ENCODE assay signal across 1 cellular context in the genomic region with DNA sequence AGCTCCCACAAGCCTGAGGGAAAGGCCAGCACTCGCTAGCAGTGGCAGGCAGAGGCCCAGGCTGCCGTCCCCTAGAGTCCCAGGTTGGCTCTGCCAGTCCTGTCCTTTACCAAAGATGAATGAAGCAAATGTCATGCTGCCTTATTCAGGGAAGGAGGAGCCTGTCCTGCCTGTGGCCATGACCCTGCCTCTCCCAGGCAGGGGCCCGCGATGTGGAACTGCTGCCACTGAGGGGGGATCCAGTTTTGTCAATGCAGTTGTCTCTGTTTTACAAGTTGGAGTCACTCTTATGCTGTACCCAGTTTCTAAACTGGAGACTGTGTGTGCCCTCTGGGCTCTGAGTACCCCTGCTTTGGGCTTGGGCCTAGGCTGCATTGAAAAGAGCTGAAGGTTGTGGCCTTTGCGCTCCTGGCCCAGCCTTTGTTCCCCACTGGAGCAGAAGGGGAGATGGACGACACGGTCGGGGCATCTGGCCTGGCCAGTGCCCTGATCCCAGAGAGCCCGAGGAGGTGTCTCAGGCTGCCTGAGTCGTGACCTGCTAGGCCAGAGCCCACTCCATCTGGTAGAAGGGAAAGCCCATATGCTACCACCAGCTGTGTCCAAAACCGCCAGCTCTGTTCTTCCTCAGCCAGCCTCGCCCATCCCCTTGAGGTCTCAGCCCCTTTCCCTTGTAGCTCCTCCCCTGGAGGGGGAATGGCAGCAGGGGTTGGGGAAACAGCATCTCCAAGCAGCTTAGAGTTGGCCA.
A peak's percentile ranks its signal among the peaks of the same experiment; 100 is the strongest.
TF ChIP-seq lines count a peak whose summit lies in the region.

No MANE protein-coding gene starts in this region.

TF ChIP-seq in HepG2, 621 proteins besides CTCF, POLR2A, EP300 and RAD21:
- TF ChIP-seq, protein P1, sequence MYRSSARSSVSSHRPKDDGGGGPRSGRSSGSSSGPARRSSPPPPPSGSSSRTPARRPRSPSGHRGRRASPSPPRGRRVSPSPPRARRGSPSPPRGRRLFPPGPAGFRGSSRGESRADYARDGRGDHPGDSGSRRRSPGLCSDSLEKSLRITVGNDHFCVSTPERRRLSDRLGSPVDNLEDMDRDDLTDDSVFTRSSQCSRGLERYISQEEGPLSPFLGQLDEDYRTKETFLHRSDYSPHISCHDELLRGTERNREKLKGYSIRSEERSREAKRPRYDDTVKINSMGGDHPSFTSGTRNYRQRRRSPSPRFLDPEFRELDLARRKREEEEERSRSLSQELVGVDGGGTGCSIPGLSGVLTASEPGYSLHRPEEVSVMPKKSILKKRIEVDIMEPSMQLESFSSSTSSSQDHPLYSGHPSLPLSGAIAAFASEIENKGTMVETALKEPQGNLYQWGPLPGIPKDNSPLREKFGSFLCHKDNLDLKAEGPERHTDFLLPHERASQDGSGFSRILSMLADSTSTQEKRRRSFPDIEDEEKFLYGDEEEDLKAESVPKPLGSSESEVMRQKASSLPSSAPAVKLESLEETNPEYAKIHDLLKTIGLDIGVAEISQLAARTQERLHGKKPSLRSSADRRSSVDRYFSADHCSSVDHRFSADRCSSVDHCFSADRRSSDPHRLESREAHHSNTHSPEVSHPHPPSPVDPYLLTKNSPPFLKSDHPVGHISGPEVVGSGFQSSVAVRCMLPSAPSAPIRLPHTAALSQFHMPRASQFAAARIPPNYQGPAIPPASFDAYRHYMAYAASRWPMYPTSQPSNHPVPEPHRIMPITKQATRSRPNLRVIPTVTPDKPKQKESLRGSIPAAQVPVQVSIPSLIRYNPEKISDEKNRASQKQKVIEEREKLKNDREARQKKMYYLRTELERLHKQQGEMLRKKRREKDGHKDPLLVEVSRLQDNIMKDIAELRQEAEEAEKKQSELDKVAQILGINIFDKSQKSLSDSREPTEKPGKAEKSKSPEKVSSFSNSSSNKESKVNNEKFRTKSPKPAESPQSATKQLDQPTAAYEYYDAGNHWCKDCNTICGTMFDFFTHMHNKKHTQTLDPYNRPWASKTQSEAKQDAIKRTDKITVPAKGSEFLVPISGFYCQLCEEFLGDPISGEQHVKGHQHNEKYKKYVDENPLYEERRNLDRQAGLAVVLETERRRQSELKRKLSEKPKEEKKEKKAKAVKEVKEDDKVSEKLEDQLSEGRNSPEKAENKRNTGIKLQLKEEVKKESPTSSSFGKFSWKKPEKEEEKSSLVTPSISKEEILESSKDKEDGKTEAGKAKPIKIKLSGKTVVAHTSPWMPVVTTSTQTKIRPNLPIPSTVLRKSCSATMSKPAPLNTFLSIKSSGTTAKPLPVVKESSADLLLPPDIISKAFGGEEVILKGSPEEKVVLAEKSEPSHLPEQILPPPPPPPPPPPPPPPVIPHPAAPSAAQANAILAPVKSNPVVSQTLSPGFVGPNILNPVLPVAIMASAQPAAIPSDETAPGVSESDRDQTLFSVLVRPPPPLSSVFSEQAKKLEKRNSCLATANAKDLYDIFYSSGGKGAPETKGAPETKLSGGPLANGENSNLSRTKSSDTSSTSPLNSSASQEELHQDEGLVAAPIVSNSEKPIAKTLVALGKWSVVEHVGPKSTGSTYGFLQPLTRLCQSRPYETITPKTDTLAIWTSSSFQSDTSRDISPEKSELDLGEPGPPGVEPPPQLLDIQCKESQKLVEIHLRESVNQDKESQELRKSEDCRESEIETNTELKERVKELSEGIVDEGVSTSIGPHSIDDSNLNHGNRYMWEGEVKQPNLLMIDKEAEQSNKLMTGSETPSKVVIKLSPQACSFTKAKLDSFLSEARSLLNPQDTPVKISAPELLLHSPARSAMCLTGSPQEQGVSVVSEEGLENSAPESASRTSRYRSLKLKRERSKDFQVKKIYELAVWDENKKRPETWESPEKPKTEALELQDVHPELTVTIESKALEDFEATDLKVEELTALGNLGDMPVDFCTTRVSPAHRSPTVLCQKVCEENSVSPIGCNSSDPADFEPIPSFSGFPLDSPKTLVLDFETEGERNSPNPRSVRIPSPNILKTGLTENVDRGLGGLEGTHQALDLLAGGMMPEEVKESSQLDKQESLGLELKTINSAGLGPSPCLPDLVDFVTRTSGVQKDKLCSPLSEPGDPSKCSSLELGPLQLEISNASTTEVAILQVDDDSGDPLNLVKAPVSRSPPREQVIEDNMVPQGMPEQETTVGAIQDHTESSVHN (CRISPR knock-in tag; IDR thresholded peaks at IDR 0.05) = no peak
- TF ChIP-seq, protein P2, sequence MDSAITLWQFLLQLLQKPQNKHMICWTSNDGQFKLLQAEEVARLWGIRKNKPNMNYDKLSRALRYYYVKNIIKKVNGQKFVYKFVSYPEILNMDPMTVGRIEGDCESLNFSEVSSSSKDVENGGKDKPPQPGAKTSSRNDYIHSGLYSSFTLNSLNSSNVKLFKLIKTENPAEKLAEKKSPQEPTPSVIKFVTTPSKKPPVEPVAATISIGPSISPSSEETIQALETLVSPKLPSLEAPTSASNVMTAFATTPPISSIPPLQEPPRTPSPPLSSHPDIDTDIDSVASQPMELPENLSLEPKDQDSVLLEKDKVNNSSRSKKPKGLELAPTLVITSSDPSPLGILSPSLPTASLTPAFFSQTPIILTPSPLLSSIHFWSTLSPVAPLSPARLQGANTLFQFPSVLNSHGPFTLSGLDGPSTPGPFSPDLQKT (CRISPR knock-in tag; IDR thresholded peaks at IDR 0.05; ENCODE audit: borderline replicate concordance) = no peak
- TF ChIP-seq AGO2 (optimal IDR thresholded peaks at IDR 0.05; ENCODE audit: low read depth, low read length) = peak; percentile 29
- TF ChIP-seq NPAS2 (CRISPR knock-in tag; IDR thresholded peaks at IDR 0.05; ENCODE audit: borderline replicate concordance) = no peak
